Comparison of ENCODE assay signal across 25 cellular contexts in genomic region chr10:91144961-91145360, GRCh38.
"Had no signal": no experiment of that assay in that cellular context is flagged by ENCODE, and none has a peak within 500 bp of the region (broad histone marks: within the 10 kb centered on the region; RNA-seq: fewer than 3 reads in every experiment).

No MANE protein-coding gene starts in this region.

- H3K9me3 Mint-ChIP-seq: activated T-helper 1 cell treated with anti-CD3 and anti-CD28 coated beads, Interleukin-12 subunit alpha, Interleukin-12 subunit beta, Interleukin-2, Interleukin-4 antibody, amounts not matched to agents 30 ng/mL and 10 ng/mL and 1 ng/mL, durations not matched to agents 14 hours and 24 hours and 36 hours; dendritic cell treated with granulocyte-macrophage colony-stimulating factor and Interleukin-4, amounts not matched to agents 40 ng/mL and 50 ng/mL, for 4 days; naive B cell; WTC11 had no signal

- H3K27ac ChIP-seq: adrenal gland, cardiac muscle cell, esophagus muscularis mucosa, heart left ventricle, left lung, skin epidermis, tibial nerve, vagina had no signal

- H3K9me3 ChIP-seq: adrenal gland, esophagus muscularis mucosa, heart left ventricle, left lung, tibial nerve, vagina had no signal

- H3K36me3 ChIP-seq: adrenal gland, cardiac muscle cell, esophagus muscularis mucosa, heart left ventricle, left lung, tibial nerve, vagina had no signal

- H3K4me1 ChIP-seq: adrenal gland, esophagus muscularis mucosa, heart left ventricle, left lung, tibial nerve, vagina had no signal

- H3K4me3 Mint-ChIP-seq: activated CD4-positive, alpha-beta T cell treated with anti-CD3 and anti-CD28 coated beads for 36 hours; activated T-helper 1 cell treated with anti-CD3 and anti-CD28 coated beads, Interleukin-12 subunit alpha, Interleukin-12 subunit beta, Interleukin-2, Interleukin-4 antibody, amounts not matched to agents 30 ng/mL and 10 ng/mL and 1 ng/mL, durations not matched to agents 14 hours and 24 hours and 36 hours; dendritic cell treated with granulocyte-macrophage colony-stimulating factor and Interleukin-4, amounts not matched to agents 40 ng/mL and 50 ng/mL, for 4 days; naive B cell; neural crest cell; T-helper 2 cell treated with Interferon-gamma antibody and Interleukin-4, amounts not matched to agents 5 μg/mL and 100 μg/mL, for 36 hours; WTC11 had no signal

- H3K36me3 Mint-ChIP-seq: activated naive CD4-positive, alpha-beta T cell treated with anti-CD3 and anti-CD28 coated beads, Interleukin-2, amount 50 U/mL, for 72 hours; naive B cell; WTC11 had no signal

- H3K4me3 ChIP-seq: adrenal gland, cardiac muscle cell, esophagus muscularis mucosa, heart left ventricle, left lung, skin epidermis, tibial nerve, vagina had no signal

- H3K27ac Mint-ChIP-seq: activated CD4-positive, alpha-beta T cell treated with anti-CD3 and anti-CD28 coated beads for 36 hours; activated naive CD4-positive, alpha-beta T cell treated with anti-CD3 and anti-CD28 coated beads, Interleukin-2, amount 50 U/mL, for 72 hours; activated T-helper 1 cell treated with anti-CD3 and anti-CD28 coated beads, Interleukin-12 subunit alpha, Interleukin-12 subunit beta, Interleukin-2, Interleukin-4 antibody, amounts not matched to agents 30 ng/mL and 10 ng/mL and 1 ng/mL, durations not matched to agents 14 hours and 24 hours and 36 hours; dendritic cell treated with granulocyte-macrophage colony-stimulating factor and Interleukin-4, amounts not matched to agents 40 ng/mL and 50 ng/mL, for 4 days; naive B cell; progenitor cell of endocrine pancreas; T-helper 2 cell treated with Interferon-gamma antibody and Interleukin-4, amounts not matched to agents 5 μg/mL and 100 μg/mL, for 36 hours; WTC11 had no signal

- DNase-seq: activated CD4-positive, alpha-beta T cell treated with anti-CD3 and anti-CD28 coated beads for 36 hours; activated CD4-positive, alpha-beta T cell treated with anti-CD3 and anti-CD28 coated beads, Interleukin-2, amount 50 U/mL, for 48 hours; activated gamma-delta T cell treated with Interleukin-2 at 50 U/mL for 16 hours; activated T-cell treated with anti-CD3 and anti-CD28 coated beads for 4 hours; effector CD8-positive, alpha-beta T cell; foreskin melanocyte; heart left ventricle; left lung; naive B cell; right cardiac atrium; stimulated activated naive CD8-positive, alpha-beta T cell treated with anti-CD3 and anti-CD28 coated beads, Interleukin-15, Interleukin-2, amounts not matched to agents 100 U/mL and 50 U/mL, for 24 hours; substantia nigra had no signal

- H3K27me3 ChIP-seq: adrenal gland, esophagus muscularis mucosa, left lung, tibial nerve, vagina had no signal

- H3K27me3 Mint-ChIP-seq: progenitor cell of endocrine pancreas had no signal

- ATAC-seq: activated CD4-positive, alpha-beta T cell treated with anti-CD3 and anti-CD28 coated beads for 36 hours; activated naive CD4-positive, alpha-beta T cell treated with anti-CD3 and anti-CD28 coated beads, Interleukin-2, amount 50 U/mL, for 72 hours; heart left ventricle; left lung; right cardiac atrium; stimulated activated naive CD8-positive, alpha-beta T cell treated with anti-CD3 and anti-CD28 coated beads, Interleukin-15, Interleukin-2, amounts not matched to agents 100 U/mL and 50 U/mL, for 24 hours; WTC11 had no signal

- H3K4me1 Mint-ChIP-seq: naive B cell, neural crest cell, WTC11 had no signal
